Comparison of ENCODE assay signal across 1 cellular context in genomic region chr6:29509239-29509638, GRCh38.
TF ChIP-seq lines count a peak whose summit lies in the region.

No MANE protein-coding gene starts in this region.

TF ChIP-seq in GM12878, 131 proteins besides CTCF, POLR2A, EP300 and RAD21:
- TF ChIP-seq ZZZ3 (IDR thresholded peaks at IDR 0.05; ENCODE audit: control insufficient read depth, insufficient read length, low read depth) = no peak
- TF ChIP-seq IKZF2 (IDR thresholded peaks at IDR 0.05) = 0 out of 4 replicates have a peak, but pooled peaks of 1 of the 2 experiments have one; percentile 18
- TF ChIP-seq STAT3 (IDR thresholded peaks at IDR 0.05; ENCODE audit: low read depth, low read length) = no peak
- peak; percentile 15; the same call in 1 of the 2 replicates for TF ChIP-seq IKZF1 (conservative IDR thresholded peaks at IDR 0.05)
- no peak for TF ChIP-seq BMI1 (IDR thresholded peaks at IDR 0.05; ENCODE audit: borderline replicate concordance)
- TF ChIP-seq IRF4 (IDR thresholded peaks at IDR 0.05; ENCODE audit: low read depth, low read length) = no peak
- no peak for TF ChIP-seq USF2 (IDR thresholded peaks at IDR 0.05; ENCODE audit: borderline replicate concordance, low read depth, low read length)
- no peak for TF ChIP-seq MLLT1 (IDR thresholded peaks at IDR 0.05)
- TF ChIP-seq CHD4 (IDR thresholded peaks at IDR 0.05) = no peak
- no peak for TF ChIP-seq ZSCAN29 (IDR thresholded peaks at IDR 0.05)
- TF ChIP-seq EGR1 (IDR thresholded peaks at IDR 0.05; ENCODE audit: borderline replicate concordance in 1 of 2, low read depth in 2 of 2, low read length in 2 of 2) = no peak
- no peak for TF ChIP-seq NRF1 (conservative IDR thresholded peaks at IDR 0.05; ENCODE audit: low read depth, low read length)
- TF ChIP-seq RELB (IDR thresholded peaks at IDR 0.05; ENCODE audit: low read depth) = no peak
- no peak for TF ChIP-seq ATF7 (IDR thresholded peaks at IDR 0.05; ENCODE audit: low read depth)
- no peak for TF ChIP-seq ZBTB4 (CRISPR knock-in tag; IDR thresholded peaks at IDR 0.05)
- peak; percentile 39; the same call in 1 of the 2 replicates for TF ChIP-seq RUNX3 (IDR thresholded peaks at IDR 0.05; ENCODE audit: low read length)
- peak; percentile 25; the same call in 1 of the 2 replicates for TF ChIP-seq EED (IDR thresholded peaks at IDR 0.05; ENCODE audit: low read depth)
